9 cellular contexts compared by ENCODE assay signal in the genomic region with DNA sequence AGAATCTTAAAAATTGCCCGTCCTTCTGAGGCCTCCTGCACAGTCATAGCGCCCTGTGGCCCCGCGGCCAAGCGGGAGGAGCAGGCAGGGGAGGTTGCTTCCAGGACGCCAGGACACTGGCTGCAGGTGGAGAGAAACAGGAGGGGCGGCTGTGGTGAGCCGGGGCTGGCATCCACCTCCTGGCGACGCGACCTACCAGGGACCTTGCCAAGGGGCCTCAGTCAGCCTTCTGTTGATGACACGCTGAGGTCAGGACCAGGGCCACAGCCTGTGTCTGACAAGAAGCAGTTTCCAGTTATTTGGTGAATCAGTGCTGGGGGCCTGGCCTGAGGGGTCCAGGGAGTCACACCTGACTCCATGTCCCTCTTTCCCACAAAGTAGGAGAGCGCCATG. TPM values are rescaled to one million over a fixed set of nuclear protein-coding genes. Genes with fewer than 3 reads are reported as not detected.
DNase-seq lines count a peak whose midpoint lies in the region; ATAC-seq lines count a peak whose summit lies in the region.
"Had no signal": no experiment of that assay in that cellular context is flagged by ENCODE, and none has a peak within 500 bp of the region (broad histone marks: within the 10 kb centered on the region; RNA-seq: fewer than 3 reads in every experiment).

No MANE protein-coding gene starts in this region.

- ATAC-seq in GM18517 (IDR thresholded peaks at IDR 0.05; ENCODE audit: unreplicated experiment) = no peak
- ATAC-seq in HG02884 (IDR thresholded peaks at IDR 0.05; ENCODE audit: unreplicated experiment) = no peak

- H3K9me3 ChIP-seq in mucosa of rectum (ENCODE audit: control insufficient read depth in 2 of 2, low read length in 2 of 2) = no peaks in the 10 kb centered on the region

- DNase-seq in M059J (ENCODE audit: low read depth) (peak; percentile 14), substantia nigra (lab: John Stamatoyannopoulos, UW) (peak in 2 of 49 donors; percentile 61), glomerular visceral epithelial cell (ENCODE audit: extremely low spot score) (no peak), amniotic stem cell (lab: John Stamatoyannopoulos, UW) (no peak)
- DNase-seq: stimulated activated CD8-positive, alpha-beta memory T cell treated with anti-CD3 and anti-CD28 coated beads, Interleukin-4, amount 100 ng/mL, for 48 hours had no signal

- peak overlapping the region; percentile 32 to 58 for H3K9ac ChIP-seq in mucosa of rectum (ENCODE audit: low read depth in 1 of 2, low read length in 2 of 2)

- H3K27me3 ChIP-seq in mucosa of rectum (ENCODE audit: control insufficient read depth in 2 of 2, insufficient read depth in 2 of 2, low read length in 2 of 2) = no peaks in the 10 kb centered on the region

- H3K27ac ChIP-seq in cingulate gyrus (ENCODE audit: low read depth, low read length) (peak overlapping the region; percentile 93), mucosa of rectum (ENCODE audit: low read depth in 2 of 2, low read length in 2 of 2) (peak overlapping the region; percentile 58 to 74), substantia nigra (ENCODE audit: low read depth, low read length, poor library complexity, severe bottlenecking) (peak overlapping the region; percentile 77)

- no peak overlapping the region for H3K4me3 ChIP-seq in mucosa of rectum (ENCODE audit: low read length in 2 of 2)

- peaks cover 36 to 48% of the 10 kb centered on the region in 2 donors for H3K4me1 ChIP-seq in mucosa of rectum (ENCODE audit: control insufficient read depth in 2 of 2, insufficient read depth in 2 of 2, low read length in 2 of 2)

- no peaks in the 10 kb centered on the region for H3K36me3 ChIP-seq in mucosa of rectum (ENCODE audit: control insufficient read depth in 2 of 2, insufficient read depth in 2 of 2, low read length in 2 of 2)

RNA-seq across cellular contexts. Expression of a gene that starts 13.3 kb away (rescaled TPM):
- total RNA-seq in M059J (2014; rRNA removed; shearing (Covaris generic)) = 60.0 and 80.9 TPM in 2 replicates

RNA-seq across cellular contexts. Expression of a gene that starts 31.7 kb away (rescaled TPM):
- 9.6 and 19.1 TPM in 2 replicates for total RNA-seq in M059J (2014; rRNA removed; shearing (Covaris generic))

RNA-seq across cellular contexts. Expression of a gene that starts 32.3 kb away (rescaled TPM):
- 0.15 TPM in 1 of 2 replicates, not detected in the other for total RNA-seq in M059J (2014; rRNA removed; shearing (Covaris generic))

RNA-seq across cellular contexts. Expression of a gene that starts 48.9 kb away (rescaled TPM):
- 32.4 and 63.3 TPM in 2 replicates for total RNA-seq in M059J (2014; rRNA removed; shearing (Covaris generic))
